Comparison of ENCODE assay signal across 12 cellular contexts in the genomic region with DNA sequence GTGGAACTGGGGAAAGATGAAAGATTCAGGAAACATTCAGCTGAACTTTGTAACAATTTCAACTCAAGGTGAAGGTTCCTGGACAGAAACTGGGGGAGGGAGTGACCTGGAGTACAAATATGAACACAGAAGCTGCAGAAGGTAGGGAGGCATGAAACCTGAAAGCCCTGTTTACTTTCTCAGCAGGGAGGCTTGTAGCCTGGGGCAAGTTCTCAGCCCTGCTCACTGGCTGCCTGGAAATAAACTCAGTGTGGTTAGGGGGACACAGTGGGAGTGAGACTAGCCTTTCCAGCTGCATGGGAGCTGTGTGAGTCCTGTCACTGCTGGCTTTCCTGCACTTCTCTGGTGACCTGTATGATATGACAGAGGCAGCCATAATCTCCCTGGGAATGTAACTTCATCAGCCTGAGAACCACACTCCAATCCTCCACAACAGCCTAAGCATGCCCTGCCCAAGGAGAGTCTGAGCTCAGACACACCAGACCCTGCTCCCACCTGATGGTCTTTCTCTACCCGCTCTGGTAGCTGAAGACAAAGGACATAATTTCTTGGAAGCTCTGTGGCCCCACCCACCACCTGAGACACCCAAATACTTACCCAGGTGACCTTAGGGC.
DNase-seq lines count a peak whose midpoint lies in the region; ATAC-seq and TF ChIP-seq lines count a peak whose summit lies in the region.
"Had no signal": no experiment of that assay in that cellular context is flagged by ENCODE, and none has a peak within 500 bp of the region (broad histone marks: within the 10 kb centered on the region; RNA-seq: fewer than 3 reads in every experiment).

No MANE protein-coding gene starts in this region.

- POLR2A ChIA-PET in PC-9 (lab: Charles Lee; ENCODE audit: unreplicated experiment) = interaction anchor here (0.9 kb wide), 1 partner anchor 20 kb away, joined by 3 read pairs; no protein-coding TSS in a partner anchor

- TF ChIP-seq CTCF in C4-2B (conservative IDR thresholded peaks at IDR 0.05) = no peak
- no peak for TF ChIP-seq CTCF in PC-9 (conservative IDR thresholded peaks at IDR 0.05)
- no peak for TF ChIP-seq CTCF in prostate gland (IDR thresholded peaks at IDR 0.05)

- no peaks in the 10 kb centered on the region for H3K36me3 ChIP-seq in PC-9 (ENCODE audit: low read depth)
- H3K36me3 ChIP-seq in prostate gland = no peaks in the 10 kb centered on the region
- H3K36me3 ChIP-seq: vagina had no signal

- CTCF ChIA-PET in PC-9 (lab: Charles Lee) = interaction anchor here (0.5 to 0.6 kb wide), 2 partner anchors 11 to 179 kb away, joined by 3 to 6 read pairs; no protein-coding TSS in a partner anchor

- H3K9me3 ChIP-seq in PC-9 (ENCODE audit: insufficient read depth, low read depth) (no peaks in the 10 kb centered on the region; the same call in 1 of the 2 replicates), prostate gland (no peaks in the 10 kb centered on the region)
- H3K9me3 ChIP-seq: vagina had no signal

- peak overlapping the region; percentile 42; the same call in 1 of the 2 replicates for H3K4me3 ChIP-seq in PC-9
- no peak overlapping the region for H3K4me3 ChIP-seq in prostate gland
- H3K4me3 ChIP-seq: psoas muscle, vagina had no signal

- H3K27ac ChIP-seq in C4-2B (peak overlapping the region; percentile 65), PC-9 (peak overlapping the region; percentile 99), prostate gland (no peak overlapping the region)
- H3K27ac ChIP-seq: psoas muscle, vagina had no signal

- H4K20me1 ChIP-seq in PC-9 (ENCODE audit: insufficient read depth) = no peaks in the 10 kb centered on the region

- no peak for TF ChIP-seq POLR2A in prostate gland (IDR thresholded peaks at IDR 0.05)

- H3K79me2 ChIP-seq in PC-9 (ENCODE audit: low read depth) = no peaks in the 10 kb centered on the region

- H3K4me1 ChIP-seq in PC-9 (replicated peaks; ENCODE audit: insufficient read depth) (peaks cover 30% of the 10 kb centered on the region), prostate gland (replicated peaks) (no peaks in the 10 kb centered on the region)
- H3K4me1 ChIP-seq: psoas muscle, vagina had no signal

- BruUV-seq in PC-9 (replicated peaks; lab: Mats Ljungman, UMichigan) = no TSS peak

- ATAC-seq in HG02759 (IDR thresholded peaks at IDR 0.05; ENCODE audit: unreplicated experiment) (peak; percentile 15), SK-N-SH treated with all-trans-retinoic acid at 6 μM for 48 hours (no peak)
- ATAC-seq: psoas muscle had no signal

- 92% methylated on average over 1 of the region's 1 CpG for WGBS in prostate gland

- H3K4me2 ChIP-seq in PC-9 = peak overlapping the region; percentile 75

- H2AFZ ChIP-seq in PC-9 = peak overlapping the region; percentile 72

- intact Hi-C loops in PC-9 (cut with micrococcal nuclease; ENCODE audit: unreplicated experiment) (loop anchor here (1.0 to 5.0 kb wide), 5 partner anchors 21 to 285 kb away; partner anchors contain the start of genes FAM171B, ITGAV and ZC3H15), prostate gland (cut with DNase I) (no loop called here)

- DNase-seq in PC-9 (peak; percentile 87 to 93), kidney tubule cell (ENCODE audit: low spot score) (peak; percentile 23), NCI-H1694 (lab: John Stamatoyannopoulos, UW) (no peak), prostate gland (ENCODE audit: low spot score) (no peak), NCI-H524 treated with DMSO at 0.1 percent for 48 hours (lab: John Stamatoyannopoulos, UW) (no peak)
- DNase-seq: activated naive CD4-positive, alpha-beta T cell; psoas muscle; stimulated activated CD4-positive, alpha-beta T cell treated with anti-CD3 and anti-CD28 coated beads, Interleukin-4, amount 100 ng/mL, for 1 hour had no signal

- H3K27me3 ChIP-seq in PC-9 (ENCODE audit: insufficient read depth, low read depth) (no peaks in the 10 kb centered on the region), prostate gland (replicated peaks; ENCODE audit: insufficient read depth) (no peaks in the 10 kb centered on the region)
- H3K27me3 ChIP-seq: vagina had no signal

- H3K9me2 ChIP-seq in PC-9 (ENCODE audit: insufficient read depth) = no peaks in the 10 kb centered on the region

- H3F3A ChIP-seq in PC-9 (ENCODE audit: insufficient read depth, low read depth) = peaks cover 20% of the 10 kb centered on the region

TF ChIP-seq in SK-N-SH treated with all-trans-retinoic acid at 6 μM for 48 hours, 23 proteins besides CTCF, POLR2A, EP300 and RAD21 (continues in another document):
- TF ChIP-seq ARNTL (CRISPR knock-in tag; IDR thresholded peaks at IDR 0.05; ENCODE audit: borderline replicate concordance, low read depth) (no peak), ZFP3 (CRISPR knock-in tag; IDR thresholded peaks at IDR 0.05) (no peak), GLIS3 (CRISPR knock-in tag; IDR thresholded peaks at IDR 0.05) (no peak), BACH2 (CRISPR knock-in tag; IDR thresholded peaks at IDR 0.05; ENCODE audit: borderline replicate concordance) (no peak), ZFP30 (CRISPR knock-in tag; IDR thresholded peaks at IDR 0.05) (no peak), ZNF70 (CRISPR knock-in tag; IDR thresholded peaks at IDR 0.05) (no peak), TOX (CRISPR knock-in tag; IDR thresholded peaks at IDR 0.05; ENCODE audit: borderline replicate concordance) (no peak), ZC3H10 (CRISPR knock-in tag; IDR thresholded peaks at IDR 0.05) (no peak), RARB (CRISPR knock-in tag; IDR thresholded peaks at IDR 0.05) (no peak), ZNF565 (CRISPR knock-in tag; conservative IDR thresholded peaks at IDR 0.05; ENCODE audit: low read depth) (no peak), SNAI2 (CRISPR knock-in tag; IDR thresholded peaks at IDR 0.05) (no peak), CSDC2 (CRISPR knock-in tag; IDR thresholded peaks at IDR 0.05) (no peak), CREB5 (CRISPR knock-in tag; IDR thresholded peaks at IDR 0.05; ENCODE audit: low read depth) (no peak), ESRRG (CRISPR knock-in tag; IDR thresholded peaks at IDR 0.05) (no peak)
- TF ChIP-seq, protein P1, sequence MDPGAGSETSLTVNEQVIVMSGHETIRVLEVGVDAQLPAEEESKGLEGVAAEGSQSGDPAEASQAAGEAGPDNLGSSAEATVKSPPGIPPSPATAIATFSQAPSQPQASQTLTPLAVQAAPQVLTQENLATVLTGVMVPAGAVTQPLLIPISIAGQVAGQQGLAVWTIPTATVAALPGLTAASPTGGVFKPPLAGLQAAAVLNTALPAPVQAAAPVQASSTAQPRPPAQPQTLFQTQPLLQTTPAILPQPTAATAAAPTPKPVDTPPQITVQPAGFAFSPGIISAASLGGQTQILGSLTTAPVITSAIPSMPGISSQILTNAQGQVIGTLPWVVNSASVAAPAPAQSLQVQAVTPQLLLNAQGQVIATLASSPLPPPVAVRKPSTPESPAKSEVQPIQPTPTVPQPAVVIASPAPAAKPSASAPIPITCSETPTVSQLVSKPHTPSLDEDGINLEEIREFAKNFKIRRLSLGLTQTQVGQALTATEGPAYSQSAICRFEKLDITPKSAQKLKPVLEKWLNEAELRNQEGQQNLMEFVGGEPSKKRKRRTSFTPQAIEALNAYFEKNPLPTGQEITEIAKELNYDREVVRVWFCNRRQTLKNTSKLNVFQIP (CRISPR knock-in tag; IDR thresholded peaks at IDR 0.05; ENCODE audit: borderline replicate concordance, low read depth) = no peak
- TF ChIP-seq, protein P2, sequence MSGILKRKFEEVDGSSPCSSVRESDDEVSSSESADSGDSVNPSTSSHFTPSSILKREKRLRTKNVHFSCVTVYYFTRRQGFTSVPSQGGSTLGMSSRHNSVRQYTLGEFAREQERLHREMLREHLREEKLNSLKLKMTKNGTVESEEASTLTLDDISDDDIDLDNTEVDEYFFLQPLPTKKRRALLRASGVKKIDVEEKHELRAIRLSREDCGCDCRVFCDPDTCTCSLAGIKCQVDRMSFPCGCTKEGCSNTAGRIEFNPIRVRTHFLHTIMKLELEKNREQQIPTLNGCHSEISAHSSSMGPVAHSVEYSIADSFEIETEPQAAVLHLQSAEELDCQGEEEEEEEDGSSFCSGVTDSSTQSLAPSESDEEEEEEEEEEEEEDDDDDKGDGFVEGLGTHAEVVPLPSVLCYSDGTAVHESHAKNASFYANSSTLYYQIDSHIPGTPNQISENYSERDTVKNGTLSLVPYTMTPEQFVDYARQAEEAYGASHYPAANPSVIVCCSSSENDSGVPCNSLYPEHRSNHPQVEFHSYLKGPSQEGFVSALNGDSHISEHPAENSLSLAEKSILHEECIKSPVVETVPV (CRISPR knock-in tag; IDR thresholded peaks at IDR 0.05) = no peak
- TF ChIP-seq, protein P3, sequence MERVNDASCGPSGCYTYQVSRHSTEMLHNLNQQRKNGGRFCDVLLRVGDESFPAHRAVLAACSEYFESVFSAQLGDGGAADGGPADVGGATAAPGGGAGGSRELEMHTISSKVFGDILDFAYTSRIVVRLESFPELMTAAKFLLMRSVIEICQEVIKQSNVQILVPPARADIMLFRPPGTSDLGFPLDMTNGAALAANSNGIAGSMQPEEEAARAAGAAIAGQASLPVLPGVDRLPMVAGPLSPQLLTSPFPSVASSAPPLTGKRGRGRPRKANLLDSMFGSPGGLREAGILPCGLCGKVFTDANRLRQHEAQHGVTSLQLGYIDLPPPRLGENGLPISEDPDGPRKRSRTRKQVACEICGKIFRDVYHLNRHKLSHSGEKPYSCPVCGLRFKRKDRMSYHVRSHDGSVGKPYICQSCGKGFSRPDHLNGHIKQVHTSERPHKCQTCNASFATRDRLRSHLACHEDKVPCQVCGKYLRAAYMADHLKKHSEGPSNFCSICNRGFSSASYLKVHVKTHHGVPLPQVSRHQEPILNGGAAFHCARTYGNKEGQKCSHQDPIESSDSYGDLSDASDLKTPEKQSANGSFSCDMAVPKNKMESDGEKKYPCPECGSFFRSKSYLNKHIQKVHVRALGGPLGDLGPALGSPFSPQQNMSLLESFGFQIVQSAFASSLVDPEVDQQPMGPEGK (CRISPR knock-in tag; IDR thresholded peaks at IDR 0.05; ENCODE audit: borderline replicate concordance) = no peak

Comparison
In these comparisons a context has a peak if more than half of its experiments do, and no peak if none do; other contexts are left out.
1. H3K27ac ChIP-seq: peak in C4-2B (single experiment) and PC-9 (single experiment); none in prostate gland (0 of 2).
2. DNase-seq: peak in PC-9 (2 of 2) and kidney tubule cell (single experiment); none in NCI-H1694 (single experiment), prostate gland (single experiment) and NCI-H524 treated with DMSO at 0.1 percent for 48 hours (single experiment).